ENCODE assay signal across 22 cellular contexts in the genomic region with DNA sequence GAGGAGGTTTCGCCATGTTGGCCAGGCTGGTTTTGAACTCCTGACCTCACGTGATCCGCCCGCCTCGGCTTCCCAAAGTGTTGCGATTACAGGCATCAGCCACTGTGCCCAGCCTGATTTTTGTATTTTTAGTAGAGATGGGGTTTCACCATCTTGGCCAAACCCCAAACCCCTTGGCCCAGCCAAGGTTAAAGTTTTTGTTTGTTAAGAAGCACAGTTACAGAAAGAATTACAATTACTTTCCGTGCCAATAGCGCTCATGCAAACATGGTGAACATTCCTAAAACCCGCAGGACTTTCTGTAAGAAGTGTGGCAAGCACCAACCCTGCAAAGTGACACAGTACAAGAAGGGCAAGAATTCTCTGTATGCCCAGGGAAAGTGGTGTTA. TPM values are rescaled to one million over a fixed set of nuclear protein-coding genes. Genes with fewer than 3 reads are reported as not detected.
DNase-seq lines count a peak whose midpoint lies in the region; ATAC-seq and TF ChIP-seq lines count a peak whose summit lies in the region.
"Had no signal": no experiment of that assay in that cellular context is flagged by ENCODE, and none has a peak within 500 bp of the region (broad histone marks: within the 10 kb centered on the region; RNA-seq: fewer than 3 reads in every experiment).

No MANE protein-coding gene starts in this region.

- WGBS in lung, 2 donors: 53 to 58% methylated on average over 8 of the region's 9 CpGs

- peaks cover 7% of the 10 kb centered on the region for H3K27me3 Mint-ChIP-seq in endothelial cell (ENCODE audit: unreplicated experiment)
- H3K27me3 Mint-ChIP-seq: activated naive CD8-positive, alpha-beta T cell had no signal

- TF ChIP-seq CTCF in AG09309 (IDR thresholded peaks at IDR 0.05; ENCODE audit: control insufficient read depth, insufficient read depth, low read depth, low read length, missing control alignments) (no peak), endothelial cell (IDR thresholded peaks at IDR 0.05; ENCODE audit: unreplicated experiment) (no peak), lung (IDR thresholded peaks at IDR 0.05; ENCODE audit: control extremely low read depth, extremely low read depth) (no peak)

- TF ChIP-seq POLR2A in erythroblast (IDR thresholded peaks at IDR 0.05; ENCODE audit: low read length): no peak

- no peak overlapping the region for H3K4me3 Mint-ChIP-seq in endothelial cell (ENCODE audit: unreplicated experiment)
- H3K4me3 Mint-ChIP-seq: activated naive CD8-positive, alpha-beta T cell; GM23338; nephron progenitor cell had no signal

- peaks cover 62% of the 10 kb centered on the region for H3K4me1 Mint-ChIP-seq in endothelial cell (ENCODE audit: unreplicated experiment)

- DNase-seq in AG09309 (ENCODE audit: low read depth) (peak; percentile 63), MG63 (peak; percentile 46), endothelial cell (ENCODE audit: low spot score) (no peak), lung (ENCODE audit: low spot score) (peak; percentile 74), erythroblast (lab: John Stamatoyannopoulos, UW) (no peak)
- no peak for DNase-seq in stimulated activated CD8-positive, alpha-beta memory T cell treated with anti-CD3 and anti-CD28 coated beads, Interleukin-4, amount 100 ng/mL, for 48 hours
- DNase-seq: activated CD4-positive, alpha-beta T cell treated with anti-CD3 and anti-CD28 coated beads for 4 hours; activated T-cell treated with anti-CD3 and anti-CD28 coated beads for 4 hours; cortex of kidney; mammary epithelial cell; NCI-H1417 treated with DMSO at 0.1 percent for 48 hours; NCI-H446; nephron progenitor cell; T1000; transverse colon had no signal

- no peaks in the 10 kb centered on the region for H3K9me3 Mint-ChIP-seq in endothelial cell (ENCODE audit: unreplicated experiment)
- H3K9me3 Mint-ChIP-seq: GM23338 had no signal

- no peaks in the 10 kb centered on the region for H3K36me3 Mint-ChIP-seq in endothelial cell (ENCODE audit: low read depth, unreplicated experiment)

- peaks cover 3 to 18% of the 10 kb centered on the region in 2 donors for H3K4me1 ChIP-seq in lung (ENCODE audit: control insufficient read depth in 2 of 2, insufficient read depth in 2 of 2, low read length in 2 of 2)

- ATAC-seq in lung (ENCODE audit: insufficient read depth, low FRiP score): no peak
- ATAC-seq in GM19395 (IDR thresholded peaks at IDR 0.05; ENCODE audit: unreplicated experiment): no peak
- ATAC-seq in HG02763 (IDR thresholded peaks at IDR 0.05; ENCODE audit: unreplicated experiment): no peak
- ATAC-seq: GM23338, K562 had no signal

- peak overlapping the region in 1 of 2 donors; percentile 40 for H3K27ac ChIP-seq in lung (ENCODE audit: low read depth in 1 of 2, low read length in 1 of 2)
- H3K27ac ChIP-seq: esophagus muscularis mucosa, right atrium auricular region, transverse colon had no signal

- peak overlapping the region; percentile 90 for H3K27ac Mint-ChIP-seq in endothelial cell (ENCODE audit: unreplicated experiment)
- H3K27ac Mint-ChIP-seq: activated naive CD8-positive, alpha-beta T cell; GM23338; nephron progenitor cell had no signal

- H3K27me3 ChIP-seq in MG63 (no peaks in the 10 kb centered on the region), lung (ENCODE audit: control insufficient read depth, insufficient read depth) (no peaks in the 10 kb centered on the region)
- H3K27me3 ChIP-seq: esophagus muscularis mucosa, right atrium auricular region, transverse colon had no signal

- H3K36me3 ChIP-seq in MG63 (no peaks in the 10 kb centered on the region), lung (ENCODE audit: control insufficient read depth in 2 of 2, insufficient read depth in 2 of 2, low read length in 2 of 2) (peaks cover 0 to 3% of the 10 kb centered on the region in 2 donors)
- H3K36me3 ChIP-seq: esophagus muscularis mucosa, right atrium auricular region, transverse colon had no signal

- H3K4me3 ChIP-seq in AG09309 (ENCODE audit: control insufficient read depth, low read depth, low read length) (no peak overlapping the region), MG63 (no peak overlapping the region), lung (no peak overlapping the region)
- H3K4me3 ChIP-seq: esophagus muscularis mucosa, GM23338, K562, right atrium auricular region, transverse colon had no signal

- H3K9me3 ChIP-seq in MG63 (no peaks in the 10 kb centered on the region), lung (ENCODE audit: control insufficient read depth in 2 of 2, insufficient read depth in 1 of 2, low read length in 1 of 2) (no peaks in the 10 kb centered on the region)
- H3K9me3 ChIP-seq: esophagus muscularis mucosa, right atrium auricular region, transverse colon had no signal

RNA-seq across cellular contexts. Expression of a gene that starts 26.1 kb away (rescaled TPM):
- total RNA-seq in MG63 (2014; rRNA removed; shearing (Covaris generic); ENCODE audit: low replicate concordance): 7.2 and 16.9 TPM in 2 replicates
- total RNA-seq in endothelial cell (ENCODE audit: unreplicated experiment) (73.3 TPM), lung (10 to 100 TPM; 66.9 to 77.2 TPM)
- polyA plus RNA-seq in lung: 10 to 100 TPM; 34.3 to 42.1 TPM

Comparison
In these comparisons a context has a peak if more than half of its experiments do, and no peak if none do; other contexts are left out.
1. DNase-seq: peak in AG09309 (single experiment), MG63 (single experiment) and lung (single experiment); none in endothelial cell (single experiment), stimulated activated CD8-positive, alpha-beta memory T cell treated with anti-CD3 and anti-CD28 coated beads, Interleukin-4, amount 100 ng/mL, for 48 hours (single experiment) and erythroblast (0 of 2).